15 cellular contexts compared by ENCODE assay signal in the genomic region with DNA sequence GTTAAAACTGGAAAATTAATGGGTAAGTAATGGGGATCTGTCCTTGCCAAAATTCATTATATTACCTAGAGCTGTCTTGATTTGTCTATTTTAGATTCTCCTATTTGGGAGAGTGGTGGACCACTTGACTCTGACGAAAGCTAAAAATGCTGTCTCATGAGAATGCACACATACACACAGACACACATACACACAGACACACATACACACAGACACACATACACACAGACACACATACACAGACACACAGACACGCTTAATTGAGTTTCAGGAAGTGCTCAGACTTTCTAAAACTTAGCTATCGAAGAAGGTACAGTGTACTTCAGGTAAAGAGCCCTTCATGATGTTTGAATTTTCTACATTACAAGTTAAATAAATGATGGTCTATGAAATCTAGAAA.
"Had no signal": no experiment of that assay in that cellular context is flagged by ENCODE, and none has a peak within 500 bp of the region (broad histone marks: within the 10 kb centered on the region; RNA-seq: fewer than 3 reads in every experiment).

No MANE protein-coding gene starts in this region.

- H3K27me3 ChIP-seq: right atrium auricular region, tibial nerve had no signal

- DNase-seq: activated CD4-positive, alpha-beta T cell treated with anti-CD3 and anti-CD28 coated beads for 1 hour; activated CD8-positive, alpha-beta memory T cell treated with anti-CD3 and anti-CD28 coated beads for 24 hours; activated naive CD4-positive, alpha-beta T cell; activated naive CD8-positive, alpha-beta T cell treated with anti-CD3 and anti-CD28 coated beads, Interleukin-2, amount 10 ng/mL, durations not matched to agents 7 days and 5 days; cortex of kidney; effector CD4-positive, alpha-beta T cell; immature natural killer cell; left cardiac atrium; occipital lobe; stimulated activated naive CD8-positive, alpha-beta T cell treated with anti-CD3 and anti-CD28 coated beads, Interleukin-15, Interleukin-2, amounts not matched to agents 100 U/mL and 50 U/mL, for 24 hours; substantia nigra; WERI-Rb-1 had no signal

- H3K27ac ChIP-seq: right atrium auricular region, tibial nerve, WERI-Rb-1 had no signal

- H3K9me3 ChIP-seq: right atrium auricular region, tibial nerve had no signal

- H3K4me1 ChIP-seq: right atrium auricular region had no signal

- ATAC-seq: left cardiac atrium; stimulated activated naive CD8-positive, alpha-beta T cell treated with anti-CD3 and anti-CD28 coated beads, Interleukin-15, Interleukin-2, amounts not matched to agents 100 U/mL and 50 U/mL, for 24 hours had no signal

- H3K4me3 ChIP-seq: lung, right atrium auricular region, tibial nerve had no signal

- H3K36me3 ChIP-seq: right atrium auricular region, tibial nerve, WERI-Rb-1 had no signal
